ENCODE assay signal across 29 cellular contexts in genomic region chr13:112029143-112029542, GRCh38. TPM values are rescaled to one million over a fixed set of nuclear protein-coding genes. Genes with fewer than 3 reads are reported as not detected.
"Had no signal": no experiment of that assay in that cellular context is flagged by ENCODE, and none has a peak within 500 bp of the region (broad histone marks: within the 10 kb centered on the region; RNA-seq: fewer than 3 reads in every experiment).

No MANE protein-coding gene starts in this region.

- H3K4me1 ChIP-seq: stomach, testis, thyroid gland, tibial nerve, transverse colon, upper lobe of left lung, upper lobe of right lung, uterus had no signal

- H3K36me3 ChIP-seq: stomach, suprapubic skin, thoracic aorta, thyroid gland, tibial artery, tibial nerve, transverse colon, upper lobe of left lung, upper lobe of right lung, uterus, vagina had no signal

- H3K4me3 ChIP-seq: stomach, suprapubic skin, testis, thoracic aorta, thyroid gland, tibial artery, tibial nerve, transverse colon, upper lobe of left lung, upper lobe of right lung, uterus, vagina had no signal

- H3K27me3 ChIP-seq: testis, thyroid gland, tibial nerve, upper lobe of left lung, uterus, vagina had no signal

- H3K9me3 ChIP-seq: stomach, suprapubic skin, testis, thoracic aorta, thyroid gland, transverse colon, upper lobe of left lung, upper lobe of right lung, uterus, vagina had no signal

- ATAC-seq: stimulated activated effector memory CD8-positive, alpha-beta T cell treated with anti-CD3 and anti-CD28 coated beads, Interleukin-12 subunit alpha, Interleukin-12 subunit beta, amount 100 ng/mL, for 72 hours; stimulated activated memory B cell treated with anti-CD40 and anti-IgM and Interleukin-4, amounts not matched to agents 10 μg/mL and 1 μg/mL and 100 μg/mL, for 72 hours; stimulated activated naive B cell treated with anti-CD40 and anti-IgM and Interleukin-4, amounts not matched to agents 10 μg/mL and 1 μg/mL and 100 μg/mL, for 72 hours; stimulated activated naive CD8-positive, alpha-beta T cell treated with anti-CD3 and anti-CD28 coated beads, Interleukin-15, amount 100 ng/mL, for 72 hours; stimulated activated naive CD8-positive, alpha-beta T cell treated with anti-CD3 and anti-CD28 coated beads, Interleukin-15, Interleukin-2, amounts not matched to agents 100 U/mL and 50 U/mL, for 24 hours; upper lobe of right lung had no signal

- DNase-seq: stimulated activated CD4-positive, alpha-beta T cell treated with anti-CD3 and anti-CD28 coated beads, Interleukin-2, amount 100 ng/mL, for 48 hours; stimulated activated CD4-positive, alpha-beta T cell treated with anti-CD3 and anti-CD28 coated beads, Interleukin-4, amount 100 ng/mL, for 1 hour; stimulated activated CD4-positive, alpha-beta T cell treated with anti-CD3 and anti-CD28 coated beads, Interleukin-4, amount 100 ng/mL, for 24 hours; stimulated activated CD4-positive, alpha-beta T cell treated with anti-CD3 and anti-CD28 coated beads, Interleukin-4, amount 100 ng/mL, for 4 hours; stimulated activated CD8-positive, alpha-beta memory T cell treated with anti-CD3 and anti-CD28 coated beads, Interleukin-4, amount 100 ng/mL, for 48 hours; stimulated activated naive B cell treated with anti-CD40 and anti-IgM and Interleukin-4, amounts not matched to agents 10 μg/mL and 1 μg/mL and 100 μg/mL, for 72 hours; stimulated activated naive CD4-positive, alpha-beta T cell; stimulated activated naive CD4-positive, alpha-beta T cell treated with Interleukin-2 at 50 U/mL for 16 hours; stimulated activated naive CD8-positive, alpha-beta T cell treated with anti-CD3 and anti-CD28 coated beads, Interleukin-15, amount 100 ng/mL, for 72 hours; stimulated activated naive CD8-positive, alpha-beta T cell treated with anti-CD3 and anti-CD28 coated beads, Interleukin-15, Interleukin-2, amounts not matched to agents 100 U/mL and 50 U/mL, for 24 hours; stomach; substantia nigra; testis; thyroid gland; tibial artery; transverse colon; trophoblast cell; upper lobe of right lung; uterus had no signal

- H3K27ac ChIP-seq: stomach, suprapubic skin, testis, thoracic aorta, thyroid gland, tibial artery, tibial nerve, transverse colon, upper lobe of left lung, upper lobe of right lung, uterus, vagina had no signal

RNA-seq across cellular contexts. Expression of gene SOX1, which starts 37.8 kb away (rescaled TPM):
- total RNA-seq: stomach, subcutaneous adipose tissue, thoracic aorta, tibial nerve, transverse colon, upper lobe of left lung, upper lobe of right lung, ureter, urinary bladder, uterus, vagina had no signal
- polyA plus RNA-seq: stomach, urinary bladder had no signal
